12 cellular contexts compared by ENCODE assay signal in the genomic region with DNA sequence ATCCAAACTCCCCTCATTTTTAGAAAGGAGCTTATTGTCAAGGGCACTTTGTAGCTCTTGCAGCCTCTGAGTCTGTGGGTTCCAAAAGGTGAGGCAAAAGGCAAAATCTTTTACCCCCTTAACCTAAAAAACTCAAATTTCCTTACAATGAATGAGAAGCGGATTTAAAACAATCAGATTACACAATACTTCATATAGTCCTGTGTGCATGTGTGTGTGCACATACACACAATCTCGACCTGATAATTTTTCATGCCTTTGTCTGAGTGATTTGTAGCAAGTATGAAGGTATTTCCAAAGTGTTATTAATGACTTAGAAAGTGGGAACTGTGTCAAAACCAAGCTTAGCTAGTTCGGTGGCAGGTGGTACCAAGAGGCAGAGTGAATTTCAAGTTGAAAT. TPM values are rescaled to one million over a fixed set of nuclear protein-coding genes. Genes with fewer than 3 reads are reported as not detected.
"Had no signal": no experiment of that assay in that cellular context is flagged by ENCODE, and none has a peak within 500 bp of the region (broad histone marks: within the 10 kb centered on the region; RNA-seq: fewer than 3 reads in every experiment).

No MANE protein-coding gene starts in this region.

- H3K9ac ChIP-seq: GM23248 had no signal

- H3K4me1 ChIP-seq: HAP-1 had no signal

- ATAC-seq: GM23338, HCT116 had no signal

- H3K4me2 ChIP-seq: GM23338 had no signal

- H3K4me3 ChIP-seq: GM23248, GM23338, HAP-1 had no signal

- H2AFZ ChIP-seq: GM23248, GM23338 had no signal

- FAIRE-seq: H1, H54 had no signal

- DNase-seq: GM23248, GOT3, H7, H9, HCEC 1CT, HFFc6 had no signal

- H3K36me3 ChIP-seq: HAP-1 had no signal

- H3K27ac ChIP-seq: GM23248 had no signal

RNA-seq across cellular contexts. Expression of gene GRIK1, which starts 42.9 kb away (rescaled TPM):
- total RNA-seq: GM23248, H4, H7, H9, HFFc6 had no signal
- polyA plus RNA-seq: GM23248 had no signal
